Comparison of ENCODE assay signal across 17 cellular contexts in the genomic region with DNA sequence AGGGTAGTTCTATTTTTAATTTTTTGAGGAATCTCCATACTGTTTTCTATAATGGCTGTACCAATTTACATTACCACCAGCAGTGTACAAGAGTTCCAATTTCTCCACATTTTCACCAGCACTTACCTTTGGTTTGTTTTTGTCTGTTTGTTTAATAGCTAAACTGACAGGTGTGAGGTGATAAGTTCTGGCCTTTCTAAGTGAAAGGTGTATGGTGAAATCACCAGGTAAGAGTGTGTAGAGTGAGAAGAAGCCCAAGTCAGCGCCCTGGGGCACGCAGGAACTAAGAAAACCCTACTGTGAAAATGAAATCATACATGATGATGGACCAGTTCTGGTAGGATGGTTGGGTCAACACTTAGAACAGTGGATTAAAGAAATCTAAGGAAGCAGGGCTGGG. TPM values are rescaled to one million over a fixed set of nuclear protein-coding genes. Genes with fewer than 3 reads are reported as not detected.
A peak's percentile ranks its signal among the peaks of the same experiment; 100 is the strongest.
DNase-seq lines count a peak whose midpoint lies in the region; ATAC-seq, FAIRE-seq and TF ChIP-seq lines count a peak whose summit lies in the region.
"Had no signal": no experiment of that assay in that cellular context is flagged by ENCODE, and none has a peak within 500 bp of the region (broad histone marks: within the 10 kb centered on the region; RNA-seq: fewer than 3 reads in every experiment).

No MANE protein-coding gene starts in this region.

- no peak overlapping the region for H3K4me2 ChIP-seq in HepG2 (ENCODE audit: low read depth, low read length)

- H3K9ac ChIP-seq in HepG2 (ENCODE audit: insufficient read depth, low read depth, low read length) = no peak overlapping the region

- FAIRE-seq in HepG2 (lab: Jason Lieb, UNC) = no peak
- FAIRE-seq: A204.1, GM12892, H1, K562 had no signal

- TSS peak; percentile 4 for BruUV-seq in HepG2 (replicated peaks; lab: Mats Ljungman, UMichigan)

- no peak for TF ChIP-seq CTCF in HepG2 (CRISPR knock-in tag; IDR thresholded peaks at IDR 0.05)
- no peak for TF ChIP-seq CTCF in right lobe of liver (IDR thresholded peaks at IDR 0.05)
- no peak for TF ChIP-seq CTCF in epithelial cell of esophagus (IDR thresholded peaks at IDR 0.05; ENCODE audit: insufficient read depth, low read depth, low read length, missing control alignments)

- H3K27me3 ChIP-seq in HepG2 (ENCODE audit: control insufficient read depth in 1 of 2, insufficient read depth in 2 of 2, low read length in 2 of 2) = no peaks in the 10 kb centered on the region
- H3K27me3 ChIP-seq in right lobe of liver = no peaks in the 10 kb centered on the region

- H3K79me2 ChIP-seq in HepG2 (ENCODE audit: insufficient read depth, low read length) = peaks cover 3% of the 10 kb centered on the region

- H3K4me1 ChIP-seq in HepG2 (ENCODE audit: insufficient read depth, low read length) = peaks cover 5% of the 10 kb centered on the region; the same call in 1 of the 2 replicates
- peaks cover 0 to 6% (median 0%) of the 10 kb centered on the region in 4 donors for H3K4me1 ChIP-seq in right lobe of liver

- no peak for TF ChIP-seq RAD21 in HepG2 (CRISPR knock-in tag; IDR thresholded peaks at IDR 0.05)

- no peak overlapping the region for H2AFZ ChIP-seq in HepG2 (ENCODE audit: low read length)

- POLR2A ChIA-PET in HepG2 (lab: Yijun Ruan, JAX) = no interaction called here

- 0 out of 2 replicates have a peak, but pooled peaks cover 3% of the 10 kb centered on the region for H4K20me1 ChIP-seq in HepG2 (ENCODE audit: insufficient read depth, low read length)

- H3K9me3 ChIP-seq in HepG2 (ENCODE audit: low read length) = no peaks in the 10 kb centered on the region
- no peaks in the 10 kb centered on the region for H3K9me3 ChIP-seq in right lobe of liver

- H3K27ac ChIP-seq in HepG2 (ENCODE audit: extremely low read length, insufficient read depth, low read length) (no peak overlapping the region), right lobe of liver (no peak overlapping the region)

- WGBS in HepG2 (ENCODE audit: low lambda C conversion rate) = 90% methylated on average over 2 of the region's 2 CpGs
- WGBS in right lobe of liver (ENCODE audit: insufficient coverage, low coverage, low lambda C conversion rate, missing lambda C conversion rate) = 100% methylated on average over 2 of the region's 2 CpGs

- H3K4me3 ChIP-seq in HepG2 (replicated peaks in 1 of 3; ENCODE audit: insufficient read depth in 1 of 3, low read depth in 2 of 3, low read length in 3 of 3) (no peak overlapping the region), right lobe of liver (no peak overlapping the region), epithelial cell of esophagus (ENCODE audit: low read length) (no peak overlapping the region)
- H3K4me3 ChIP-seq: K562 had no signal

- ATAC-seq in HepG2 (no peak), right lobe of liver (no peak), GM21423 (IDR thresholded peaks at IDR 0.05; ENCODE audit: unreplicated experiment) (no peak)
- ATAC-seq: K562 had no signal

- no peak for DNase-seq in HepG2 (ENCODE audit: low spot score)
- DNase-seq in right lobe of liver = no peak
- DNase-seq in NCI-H69 (lab: John Stamatoyannopoulos, UW) = peak; percentile 79
- peak; percentile 27 for DNase-seq in epithelial cell of esophagus (ENCODE audit: low read depth)
- no peak for DNase-seq in NCI-H2227 (lab: John Stamatoyannopoulos, UW; ENCODE audit: unreplicated experiment)
- no peak for DNase-seq in GM19238 (ENCODE audit: insufficient read length, low spot score)
- DNase-seq: C1 segment of cervical spinal cord; Calu3; CD4-positive, alpha-beta T cell; DND-41; GDM1; HCEC 1CT had no signal

- intact Hi-C loops in HepG2 (cut with micrococcal nuclease; ENCODE audit: unreplicated experiment) = no loop called here
- intact Hi-C loops in right lobe of liver (cut with DNase I) = loop anchor here in 1 of 2 donors (10.0 kb wide), 1 partner anchor 193 kb away; no protein-coding TSS in a partner anchor

- H3K36me3 ChIP-seq in HepG2 (replicated peaks in 1 of 2; ENCODE audit: control insufficient read depth in 1 of 2, insufficient read depth in 2 of 2, low read length in 2 of 2) (peaks cover 2 to 16% of the 10 kb centered on the region in 2 experiments; a peak in 4 of 5 replicates), right lobe of liver (no peaks in the 10 kb centered on the region)

- TF ChIP-seq POLR2A in HepG2 (IDR thresholded peaks at IDR 0.05; ENCODE audit: insufficient read depth in 1 of 2, low read depth in 2 of 2, low read length in 2 of 2) (no peak), right lobe of liver (IDR thresholded peaks at IDR 0.05) (no peak)

- in situ Hi-C loops in HepG2 (cut with HindIII; ENCODE audit: extremely low pct_ligation_motif_present, low pct_unique_long_range_greater_than_20kb) = no loop called here

- CTCF ChIA-PET in HepG2 (lab: Yijun Ruan, JAX; ENCODE audit: low intra/inter-chr PET ratio, low total read pairs) = no interaction called here

- TF ChIP-seq EP300 in HepG2 (IDR thresholded peaks at IDR 0.05; ENCODE audit: low read depth in 2 of 2, low read length in 2 of 2) (no peak), HepG2 (CRISPR knock-in tag; IDR thresholded peaks at IDR 0.05; ENCODE audit: borderline replicate concordance) (no peak)

TF ChIP-seq in HepG2, 621 proteins besides CTCF, POLR2A, EP300 and RAD21:
- TF ChIP-seq ZNF577 (CRISPR knock-in tag; IDR thresholded peaks at IDR 0.05; ENCODE audit: borderline replicate concordance, low read depth) (no peak), TAF1 (CRISPR knock-in tag; IDR thresholded peaks at IDR 0.05) (no peak), KDM3A (CRISPR knock-in tag; IDR thresholded peaks at IDR 0.05; ENCODE audit: low read depth) (no peak)
- TF ChIP-seq, protein P1, sequence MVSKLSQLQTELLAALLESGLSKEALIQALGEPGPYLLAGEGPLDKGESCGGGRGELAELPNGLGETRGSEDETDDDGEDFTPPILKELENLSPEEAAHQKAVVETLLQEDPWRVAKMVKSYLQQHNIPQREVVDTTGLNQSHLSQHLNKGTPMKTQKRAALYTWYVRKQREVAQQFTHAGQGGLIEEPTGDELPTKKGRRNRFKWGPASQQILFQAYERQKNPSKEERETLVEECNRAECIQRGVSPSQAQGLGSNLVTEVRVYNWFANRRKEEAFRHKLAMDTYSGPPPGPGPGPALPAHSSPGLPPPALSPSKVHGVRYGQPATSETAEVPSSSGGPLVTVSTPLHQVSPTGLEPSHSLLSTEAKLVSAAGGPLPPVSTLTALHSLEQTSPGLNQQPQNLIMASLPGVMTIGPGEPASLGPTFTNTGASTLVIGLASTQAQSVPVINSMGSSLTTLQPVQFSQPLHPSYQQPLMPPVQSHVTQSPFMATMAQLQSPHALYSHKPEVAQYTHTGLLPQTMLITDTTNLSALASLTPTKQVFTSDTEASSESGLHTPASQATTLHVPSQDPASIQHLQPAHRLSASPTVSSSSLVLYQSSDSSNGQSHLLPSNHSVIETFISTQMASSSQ (IDR thresholded peaks at IDR 0.05; ENCODE audit: low read depth) = no peak
- TF ChIP-seq, protein P1 (CRISPR knock-in tag; IDR thresholded peaks at IDR 0.05; ENCODE audit: borderline replicate concordance) = no peak
TF ChIP-seq in HepG2: peak in this region for 0.

RNA-seq across cellular contexts. Expression of gene BTG3, which starts 34.5 kb away (rescaled TPM):
- 11.6 and 13.9 TPM in 2 replicates for total RNA-seq in HepG2 (2016; rRNA removed; fragmentation: Illumina TruSeq; extraction: Trizol)
- 2.6 and 3.3 TPM in 2 replicates for total RNA-seq in HepG2 (2016; cell fraction: cytosol; rRNA removed; fragmentation: Illumina TruSeq; extraction: Trizol; ENCODE audit: low read depth)
- 14.2 and 15.8 TPM in 2 replicates for total RNA-seq in HepG2 (2016; cell fraction: insoluble cytoplasmic fraction; rRNA removed; fragmentation: Illumina TruSeq; extraction: Trizol)
- total RNA-seq in HepG2 (2016; cell fraction: membrane; rRNA removed; fragmentation: Illumina TruSeq; extraction: Trizol) = 5.4 and 6.1 TPM in 2 replicates
- 28.7 and 34.0 TPM in 2 replicates for total RNA-seq in HepG2 (2016; cell fraction: nucleus; rRNA removed; fragmentation: Illumina TruSeq; extraction: Trizol)
- 22.5 and 27.4 TPM in 2 replicates for polyA plus RNA-seq in HepG2 (2011; rRNA removed)
- polyA plus RNA-seq in HepG2 (2011; cell fraction: cytosol; rRNA removed) = 11.5 and 19.2 TPM in 2 replicates
- 12.4 and 14.1 TPM in 2 replicates for polyA plus RNA-seq in HepG2 (2011; cell fraction: nucleus; rRNA removed)
- polyA plus RNA-seq in HepG2 (2012) = 42.9 and 43.4 TPM in 2 replicates
- 2.5 and 3.0 TPM in 2 replicates for polyA plus RNA-seq in HepG2 (2016; cell fraction: cytosol; fragmentation: Illumina TruSeq; extraction: Trizol; ENCODE audit: low read depth)
- 20.7 and 21.3 TPM in 2 replicates for polyA plus RNA-seq in HepG2 (2016; cell fraction: insoluble cytoplasmic fraction; fragmentation: Illumina TruSeq; extraction: Trizol; ENCODE audit: low read depth)
- 4.3 and 4.4 TPM in 2 replicates for polyA plus RNA-seq in HepG2 (2016; cell fraction: membrane; fragmentation: Illumina TruSeq; extraction: Trizol; ENCODE audit: low read depth)
- polyA plus RNA-seq in HepG2 (2016; cell fraction: nucleus; fragmentation: Illumina TruSeq; extraction: Trizol; ENCODE audit: insufficient read depth, low read depth) = 26.5 and 30.1 TPM in 2 replicates
- 3.9 and 11.3 TPM in 2 replicates for polyA minus RNA-seq in HepG2 (2011; rRNA and poly(A)+ RNA removed; ENCODE audit: low replicate concordance)
- polyA minus RNA-seq in HepG2 (2011; cell fraction: cytosol; rRNA and poly(A)+ RNA removed) = 9.0 and 9.1 TPM in 2 replicates
- 42.6 and 51.3 TPM in 2 replicates for polyA minus RNA-seq in HepG2 (2011; cell fraction: nucleus; rRNA and poly(A)+ RNA removed)
- total RNA-seq in right lobe of liver = 10 to 100 TPM in 2 of 6 experiments, 1 to 10 TPM in 4; 1.1 to 14.3 (median 5.6) TPM

Comparison
In these comparisons a context has a peak if more than half of its experiments do, and no peak if none do; other contexts are left out.
1. DNase-seq: peak in NCI-H69 (single experiment) and epithelial cell of esophagus (single experiment); none in HepG2 (single experiment), right lobe of liver (0 of 3), NCI-H2227 (single experiment) and GM19238 (single experiment).